Comparison of ENCODE assay signal across 23 cellular contexts in genomic region chr3:177479630-177480029, GRCh38.
A peak's percentile ranks its signal among the peaks of the same experiment; 100 is the strongest.
DNase-seq lines count a peak whose midpoint lies in the region; ATAC-seq and TF ChIP-seq lines count a peak whose summit lies in the region.
"Had no signal": no experiment of that assay in that cellular context is flagged by ENCODE, and none has a peak within 500 bp of the region (broad histone marks: within the 10 kb centered on the region; RNA-seq: fewer than 3 reads in every experiment).

No MANE protein-coding gene starts in this region.

- no peak for TF ChIP-seq CTCF in HFFc6 (IDR thresholded peaks at IDR 0.05)
- TF ChIP-seq CTCF in VCaP (conservative IDR thresholded peaks at IDR 0.05), result no peak
- TF ChIP-seq CTCF in stomach (IDR thresholded peaks at IDR 0.05), result no peak

- no peak overlapping the region for H4K8ac ChIP-seq in mesenchymal stem cell (ENCODE audit: low read length)

- H3K4me1 Mint-ChIP-seq in HFFc6 (ENCODE audit: low read depth), result peaks cover 37% of the 10 kb centered on the region
- H3K4me1 Mint-ChIP-seq: activated CD4-positive, alpha-beta T cell treated with anti-CD3 and anti-CD28 coated beads for 36 hours had no signal

- H3K36me3 ChIP-seq in mesenchymal stem cell (ENCODE audit: control insufficient read depth in 1 of 2, insufficient read depth in 2 of 2, low read depth in 1 of 2, low read length in 2 of 2) (no peaks in the 10 kb centered on the region), stomach (no peaks in the 10 kb centered on the region)
- H3K36me3 ChIP-seq: neutrophil, Peyer's patch, vagina had no signal

- no peaks in the 10 kb centered on the region for H3K27me3 Mint-ChIP-seq in HFFc6 (ENCODE audit: insufficient read depth)
- H3K27me3 Mint-ChIP-seq: activated CD4-positive, alpha-beta T cell treated with anti-CD3 and anti-CD28 coated beads for 36 hours; activated T-cell treated with anti-CD3 and anti-CD28 coated beads, Interleukin-2, amount 50 U/mL, for 24 hours had no signal

- WGBS in mesenchymal stem cell, result 90% methylated on average over 2 of the region's 2 CpGs
- 32 to 89% (median 66%) methylated on average over 2 of the region's 2 CpGs for WGBS in stomach, 5 donors

- no peak for TF ChIP-seq EP300 in stomach (IDR thresholded peaks at IDR 0.05)

- H3K36me3 Mint-ChIP-seq in HFFc6 (ENCODE audit: low read depth), result peaks cover 5% of the 10 kb centered on the region; the same call in 1 of the 2 replicates

- no peak overlapping the region for H3K4me2 ChIP-seq in mesenchymal stem cell (ENCODE audit: low read length, poor library complexity, severe bottlenecking)

- no peak overlapping the region for H2BK12ac ChIP-seq in mesenchymal stem cell (ENCODE audit: low read length in 2 of 2)

- no peak overlapping the region for H3K23ac ChIP-seq in mesenchymal stem cell (ENCODE audit: low read length in 2 of 2)

- H2AFZ ChIP-seq in mesenchymal stem cell (ENCODE audit: low read depth, low read length), result no peak overlapping the region

- H2BK15ac ChIP-seq in mesenchymal stem cell (ENCODE audit: low read depth, poor library complexity, severe bottlenecking), result no peak overlapping the region

- no peak overlapping the region for H3K4me3 Mint-ChIP-seq in HFFc6
- H3K4me3 Mint-ChIP-seq: activated CD4-positive, alpha-beta T cell treated with anti-CD3 and anti-CD28 coated beads for 36 hours; activated T-cell treated with anti-CD3 and anti-CD28 coated beads, Interleukin-2, amount 50 U/mL, for 24 hours; T-helper 1 cell treated with Interleukin-12 subunit alpha and Interleukin-12 subunit beta and Interleukin-4 antibody, amounts not matched to agents 30 μg/mL and 1 μg/mL, for 36 hours had no signal

- H4K91ac ChIP-seq in mesenchymal stem cell (ENCODE audit: low read length), result no peak overlapping the region

- H2BK120ac ChIP-seq in mesenchymal stem cell (ENCODE audit: low read depth, low read length), result no peak overlapping the region

- peak overlapping the region; percentile 78 for H2AK5ac ChIP-seq in mesenchymal stem cell (ENCODE audit: low read length, severe bottlenecking)

- DNase-seq in HFFc6 (no peak), mesenchymal stem cell (no peak), stomach (no peak), HuH-7.5 (ENCODE audit: low spot score) (no peak), 8988T (no peak), NCI-H526 treated with DMSO at 0.1 percent for 48 hours (lab: John Stamatoyannopoulos, UW) (no peak)
- DNase-seq: activated CD4-positive, alpha-beta T cell treated with anti-CD3 and anti-CD28 coated beads for 36 hours; activated T-cell treated with anti-CD3 and anti-CD28 coated beads, Interleukin-2, amount 50 U/mL, for 24 hours; effector memory CD4-positive, alpha-beta T cell; KBM-7; MM.1S; NCI-H1417 treated with DMSO at 0.1 percent for 48 hours; NCI-H510A treated with DMSO at 0.1 percent for 48 hours; NK-92 treated with Interleukin-12 subunit alpha and Interleukin-12 subunit beta, amount 100 ng/mL, for 24 hours; Peyer's patch; small intestine; stimulated activated CD4-positive, alpha-beta T cell treated with anti-CD3 and anti-CD28 coated beads, Interleukin-1b, Interleukin-23, amount 100 ng/mL, for 48 hours; substantia nigra had no signal

- H3K27ac Mint-ChIP-seq in HFFc6, result peak overlapping the region; percentile 81; the same call in 1 of the 2 replicates
- H3K27ac Mint-ChIP-seq: activated CD4-positive, alpha-beta T cell treated with anti-CD3 and anti-CD28 coated beads for 36 hours; activated T-cell treated with anti-CD3 and anti-CD28 coated beads, Interleukin-2, amount 50 U/mL, for 24 hours; T-helper 1 cell treated with Interleukin-12 subunit alpha and Interleukin-12 subunit beta and Interleukin-4 antibody, amounts not matched to agents 30 μg/mL and 1 μg/mL, for 36 hours had no signal

- intact Hi-C loops in stomach (cut with DNase I; ENCODE audit: low total_unique reads), result no loop called here

- H2BK5ac ChIP-seq in mesenchymal stem cell (ENCODE audit: low read depth, low read length, poor library complexity, severe bottlenecking), result no peak overlapping the region

- H3K18ac ChIP-seq in mesenchymal stem cell (ENCODE audit: low read depth in 1 of 2, low read length in 2 of 2), result peak overlapping the region in 1 of 2 experiments; percentile 11

- H3K79me1 ChIP-seq in mesenchymal stem cell (replicated peaks; ENCODE audit: low read length, poor library complexity, severe bottlenecking), result no peaks in the 10 kb centered on the region

- H3K4me3 ChIP-seq in mesenchymal stem cell (ENCODE audit: insufficient read depth in 1 of 2, low read depth in 1 of 2, low read length in 2 of 2) (no peak overlapping the region), stomach (no peak overlapping the region)
- H3K4me3 ChIP-seq: Peyer's patch, vagina had no signal

- H3K4ac ChIP-seq in mesenchymal stem cell (ENCODE audit: low read depth in 1 of 2, low read length in 2 of 2), result no peak overlapping the region

- ATAC-seq in HG02798 (IDR thresholded peaks at IDR 0.05; ENCODE audit: poor library complexity, unreplicated experiment), result no peak
- ATAC-seq: activated CD4-positive, alpha-beta T cell treated with anti-CD3 and anti-CD28 coated beads for 36 hours had no signal

- H3K9me3 ChIP-seq in mesenchymal stem cell (ENCODE audit: control insufficient read depth, low read length) (no peaks in the 10 kb centered on the region), stomach (no peaks in the 10 kb centered on the region)
- H3K9me3 ChIP-seq: neutrophil, Peyer's patch, vagina had no signal

- H3K4me1 ChIP-seq in mesenchymal stem cell (ENCODE audit: control insufficient read depth, insufficient read depth, low read depth, low read length) (peaks cover 4% of the 10 kb centered on the region), stomach (peaks cover 21 to 65% (median 41%) of the 10 kb centered on the region in 4 donors)
- H3K4me1 ChIP-seq: Peyer's patch had no signal

- no peak overlapping the region for H3K9ac ChIP-seq in mesenchymal stem cell (ENCODE audit: low read length)

- H3K9me3 Mint-ChIP-seq in HFFc6, result no peaks in the 10 kb centered on the region
- H3K9me3 Mint-ChIP-seq: activated T-cell treated with anti-CD3 and anti-CD28 coated beads, Interleukin-2, amount 50 U/mL, for 24 hours had no signal

- H3K14ac ChIP-seq in mesenchymal stem cell (ENCODE audit: low read length in 2 of 2), result no peak overlapping the region

- H3K27me3 ChIP-seq in mesenchymal stem cell (ENCODE audit: control insufficient read depth in 1 of 2, insufficient read depth in 1 of 2, low read length in 2 of 2), result no peaks in the 10 kb centered on the region
- no peaks in the 10 kb centered on the region for H3K27me3 ChIP-seq in stomach
- H3K27me3 ChIP-seq: neutrophil, Peyer's patch, vagina had no signal

- H3K27ac ChIP-seq in VCaP (peak overlapping the region; percentile 94), mesenchymal stem cell (ENCODE audit: low read length, poor library complexity, severe bottlenecking) (no peak overlapping the region), stomach (peak overlapping the region in 4 of 5 donors; percentile 76 to 91 (median 81))
- H3K27ac ChIP-seq: neutrophil had no signal

- no peak for TF ChIP-seq POLR2A in stomach (IDR thresholded peaks at IDR 0.05)
